Comparison of ENCODE assay signal across 14 cellular contexts in the genomic region with DNA sequence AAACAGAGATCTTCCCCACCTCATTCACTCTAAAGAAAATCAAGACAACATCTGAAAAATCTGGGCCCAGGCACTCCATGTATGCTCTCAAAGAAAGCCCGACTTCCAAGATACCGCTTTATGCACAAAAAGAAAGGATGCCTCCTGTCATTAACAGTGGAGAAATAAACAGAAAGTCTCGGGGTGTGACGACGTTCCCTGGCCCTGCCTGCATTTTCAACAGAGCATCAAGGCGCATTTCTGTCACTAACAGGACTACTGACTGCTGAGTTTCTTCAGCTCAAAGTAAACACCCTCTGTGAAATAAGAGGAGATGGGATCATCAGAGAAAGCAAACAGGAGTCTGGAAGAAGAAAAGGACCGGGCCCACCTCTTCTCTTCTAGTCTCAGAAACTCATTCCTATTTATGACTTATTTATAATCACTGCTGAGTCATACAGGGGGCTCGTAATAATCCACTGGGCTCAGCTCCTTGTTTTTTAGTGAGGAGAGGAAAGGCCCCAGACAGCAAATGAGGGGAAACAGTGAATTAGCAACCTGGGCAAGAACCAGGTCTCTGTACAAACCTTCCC.
DNase-seq lines count a peak whose midpoint lies in the region; ATAC-seq and TF ChIP-seq lines count a peak whose summit lies in the region.
"Had no signal": no experiment of that assay in that cellular context is flagged by ENCODE, and none has a peak within 500 bp of the region (broad histone marks: within the 10 kb centered on the region; RNA-seq: fewer than 3 reads in every experiment).

No MANE protein-coding gene starts in this region.

- H3K4me1 Mint-ChIP-seq in mesothelial cell of epicardium: peaks cover 3% of the 10 kb centered on the region
- peaks cover 16% of the 10 kb centered on the region for H3K4me1 Mint-ChIP-seq in activated CD4-positive, alpha-beta T cell treated with anti-CD3 and anti-CD28 coated beads for 36 hours
- H3K4me1 Mint-ChIP-seq in activated CD8-positive, alpha-beta memory T cell treated with anti-CD3 and anti-CD28 coated beads, Interleukin-2, amount 10 ng/mL, durations not matched to agents 7 days and 5 days: peaks cover 13% of the 10 kb centered on the region

- TF ChIP-seq CTCF in A673 (conservative IDR thresholded peaks at IDR 0.05; ENCODE audit: low read depth, low read length) (no peak), cardiac fibroblast (IDR thresholded peaks at IDR 0.05; ENCODE audit: low read depth, low read length) (no peak), mesothelial cell of epicardium (IDR thresholded peaks at IDR 0.05; ENCODE audit: unreplicated experiment) (no peak)

- no peaks in the 10 kb centered on the region for H3K9me3 Mint-ChIP-seq in mesothelial cell of epicardium
- no peaks in the 10 kb centered on the region for H3K9me3 Mint-ChIP-seq in activated CD4-positive, alpha-beta T cell treated with anti-CD3 and anti-CD28 coated beads for 36 hours (ENCODE audit: low read depth)
- H3K9me3 Mint-ChIP-seq in activated CD8-positive, alpha-beta memory T cell treated with anti-CD3 and anti-CD28 coated beads, Interleukin-2, amount 10 ng/mL, durations not matched to agents 7 days and 5 days (ENCODE audit: low read depth): no peaks in the 10 kb centered on the region
- H3K9me3 Mint-ChIP-seq: activated naive CD8-positive, alpha-beta T cell treated with anti-CD3 and anti-CD28 coated beads, Interleukin-2, amount 10 ng/mL, durations not matched to agents 7 days and 5 days had no signal

- peaks cover 11% of the 10 kb centered on the region for H3K36me3 ChIP-seq in A673 (ENCODE audit: insufficient read depth, low read length, poor library complexity, severe bottlenecking)

- BruUV-seq in A673 (replicated peaks; lab: Mats Ljungman, UMichigan): no TSS peak

- no peaks in the 10 kb centered on the region for H3K9me3 ChIP-seq in A673 (ENCODE audit: low read depth, low read length, poor library complexity, severe bottlenecking)
- H3K9me3 ChIP-seq: neutrophil had no signal

- peaks cover 45% of the 10 kb centered on the region for H3K36me3 Mint-ChIP-seq in mesothelial cell of epicardium
- peaks cover 37% of the 10 kb centered on the region for H3K36me3 Mint-ChIP-seq in activated CD4-positive, alpha-beta T cell treated with anti-CD3 and anti-CD28 coated beads for 36 hours (ENCODE audit: low read depth)
- peaks cover 29% of the 10 kb centered on the region for H3K36me3 Mint-ChIP-seq in activated CD8-positive, alpha-beta memory T cell treated with anti-CD3 and anti-CD28 coated beads, Interleukin-2, amount 10 ng/mL, durations not matched to agents 7 days and 5 days

- no peak overlapping the region for H3K4me3 Mint-ChIP-seq in mesothelial cell of epicardium
- no peak overlapping the region for H3K4me3 Mint-ChIP-seq in activated CD4-positive, alpha-beta T cell treated with anti-CD3 and anti-CD28 coated beads for 36 hours
- H3K4me3 Mint-ChIP-seq in activated CD8-positive, alpha-beta memory T cell treated with anti-CD3 and anti-CD28 coated beads, Interleukin-2, amount 10 ng/mL, durations not matched to agents 7 days and 5 days: no peak overlapping the region
- H3K4me3 Mint-ChIP-seq: activated naive CD8-positive, alpha-beta T cell treated with anti-CD3 and anti-CD28 coated beads, Interleukin-2, amount 10 ng/mL, durations not matched to agents 7 days and 5 days had no signal

- CTCF ChIA-PET in A673 (lab: Charles Lee): no interaction called here
- CTCF ChIA-PET in activated CD4-positive, alpha-beta T cell treated with anti-CD3 and anti-CD28 coated beads for 36 hours (lab: Charles Lee): no interaction called here
- CTCF ChIA-PET in activated CD8-positive, alpha-beta memory T cell treated with anti-CD3 and anti-CD28 coated beads, Interleukin-2, amount 10 ng/mL, durations not matched to agents 7 days and 5 days (lab: Charles Lee): interaction anchor here (0.6 to 1.0 kb wide), 2 partner anchors 17 to 125 kb away, joined by 3 to 4 read pairs; no protein-coding TSS in a partner anchor

- H3K27ac Mint-ChIP-seq in mesothelial cell of epicardium: peak overlapping the region; percentile 67
- no peak overlapping the region for H3K27ac Mint-ChIP-seq in activated CD4-positive, alpha-beta T cell treated with anti-CD3 and anti-CD28 coated beads for 36 hours
- H3K27ac Mint-ChIP-seq in activated CD8-positive, alpha-beta memory T cell treated with anti-CD3 and anti-CD28 coated beads, Interleukin-2, amount 10 ng/mL, durations not matched to agents 7 days and 5 days: no peak overlapping the region
- H3K27ac Mint-ChIP-seq: activated naive CD8-positive, alpha-beta T cell treated with anti-CD3 and anti-CD28 coated beads, Interleukin-2, amount 10 ng/mL, durations not matched to agents 7 days and 5 days had no signal

- H3K4me3 ChIP-seq in A673 (ENCODE audit: low read depth, low read length, poor library complexity, severe bottlenecking) (no peak overlapping the region), cardiac fibroblast (replicated peaks in 1 of 2; ENCODE audit: low read depth in 2 of 2, low read length in 2 of 2) (no peak overlapping the region)

- intact Hi-C loops in A673 (cut with micrococcal nuclease; ENCODE audit: unreplicated experiment): no loop called here
- intact Hi-C loops in activated CD4-positive, alpha-beta T cell treated with anti-CD3 and anti-CD28 coated beads for 36 hours (cut with DNase I, micrococcal nuclease): no loop called here

- ATAC-seq in activated CD4-positive, alpha-beta T cell treated with anti-CD3 and anti-CD28 coated beads for 36 hours: no peak
- ATAC-seq in activated CD8-positive, alpha-beta memory T cell treated with anti-CD3 and anti-CD28 coated beads, Interleukin-2, amount 10 ng/mL, durations not matched to agents 7 days and 5 days: no peak
- ATAC-seq in HG02840 (IDR thresholded peaks at IDR 0.05; ENCODE audit: low FRiP score, unreplicated experiment): no peak

- POLR2A ChIA-PET in A673 (lab: Charles Lee; ENCODE audit: low non-redundant PET): no interaction called here
- POLR2A ChIA-PET in activated CD4-positive, alpha-beta T cell treated with anti-CD3 and anti-CD28 coated beads for 36 hours (lab: Charles Lee): no interaction called here

- H3K4me1 ChIP-seq in A673 (ENCODE audit: insufficient read depth, low read length, poor library complexity, severe bottlenecking): peaks cover 13% of the 10 kb centered on the region

- H3K27me3 Mint-ChIP-seq in mesothelial cell of epicardium (ENCODE audit: low read depth): no peaks in the 10 kb centered on the region
- H3K27me3 Mint-ChIP-seq in activated CD4-positive, alpha-beta T cell treated with anti-CD3 and anti-CD28 coated beads for 36 hours: no peaks in the 10 kb centered on the region
- no peaks in the 10 kb centered on the region for H3K27me3 Mint-ChIP-seq in activated CD8-positive, alpha-beta memory T cell treated with anti-CD3 and anti-CD28 coated beads, Interleukin-2, amount 10 ng/mL, durations not matched to agents 7 days and 5 days
- H3K27me3 Mint-ChIP-seq: activated naive CD8-positive, alpha-beta T cell treated with anti-CD3 and anti-CD28 coated beads, Interleukin-2, amount 10 ng/mL, durations not matched to agents 7 days and 5 days had no signal

- DNase-seq in A673 (ENCODE audit: low spot score) (peak; percentile 36), LHCN-M2 (ENCODE audit: low read depth) (peak; percentile 38), cardiac fibroblast (ENCODE audit: low read depth in 2 of 2) (peak; percentile 33 to 62), mesothelial cell of epicardium (ENCODE audit: low spot score in 2 of 2, unreplicated experiment in 2 of 2) (no peak), substantia nigra (lab: John Stamatoyannopoulos, UW) (no peak)
- DNase-seq in activated CD4-positive, alpha-beta T cell treated with anti-CD3 and anti-CD28 coated beads for 36 hours: no peak
- no peak for DNase-seq in activated CD8-positive, alpha-beta memory T cell treated with anti-CD3 and anti-CD28 coated beads, Interleukin-2, amount 10 ng/mL, durations not matched to agents 7 days and 5 days
- DNase-seq: activated CD4-positive, alpha-beta T cell treated with anti-CD3 and anti-CD28 coated beads, Interleukin-2, amount 50 U/mL, for 48 hours; activated naive CD8-positive, alpha-beta T cell treated with anti-CD3 and anti-CD28 coated beads, Interleukin-2, amount 10 ng/mL, durations not matched to agents 7 days and 5 days; GF-D8; NCI-H1092; stimulated activated CD4-positive, alpha-beta T cell treated with anti-CD3 and anti-CD28 coated beads, Interleukin-1b, Interleukin-23, amount 100 ng/mL, for 48 hours had no signal

- H3K27ac ChIP-seq in A673 (ENCODE audit: low read depth, low read length, poor library complexity, severe bottlenecking) (peak overlapping the region; percentile 39), substantia nigra (ENCODE audit: low read depth, low read length, poor library complexity, severe bottlenecking) (no peak overlapping the region)
- H3K27ac ChIP-seq: neutrophil had no signal

- H3K27me3 ChIP-seq in A673 (replicated peaks; ENCODE audit: insufficient read depth, low read depth, low read length, poor library complexity): no peaks in the 10 kb centered on the region
- H3K27me3 ChIP-seq: neutrophil had no signal

Comparison
In these comparisons a context has a peak if more than half of its experiments do, and no peak if none do; other contexts are left out.
1. DNase-seq: peak in A673 (single experiment), LHCN-M2 (single experiment) and cardiac fibroblast (2 of 2); none in mesothelial cell of epicardium (0 of 2), activated CD4-positive, alpha-beta T cell treated with anti-CD3 and anti-CD28 coated beads for 36 hours (single experiment), substantia nigra (0 of 49) and activated CD8-positive, alpha-beta memory T cell treated with anti-CD3 and anti-CD28 coated beads, Interleukin-2, amount 10 ng/mL, durations not matched to agents 7 days and 5 days (single experiment).